ENCODE assay signal across 8 cellular contexts in genomic region chr15:75650908-75651809, GRCh38. TPM values are rescaled to one million over a fixed set of nuclear protein-coding genes. Genes with fewer than 3 reads are reported as not detected.
A peak's percentile ranks its signal among the peaks of the same experiment; 100 is the strongest.
DNase-seq lines count a peak whose midpoint lies in the region; ATAC-seq and TF ChIP-seq lines count a peak whose summit lies in the region.

No MANE protein-coding gene starts in this region.

- no peak for DNase-seq in AG09309 (ENCODE audit: low read depth)
- peak; percentile 82 for DNase-seq in NB4 (ENCODE audit: low read depth)
- DNase-seq in effector memory CD8-positive, alpha-beta T cell, result no peak
- no peak for DNase-seq in activated CD8-positive, alpha-beta memory T cell treated with anti-CD3 and anti-CD28 coated beads, Interleukin-2, amount 50 U/mL, for 4 hours
- no peak for DNase-seq in iPS-NIHi7 (ENCODE audit: extremely low spot score)
- DNase-seq in sciatic nerve (ENCODE audit: low spot score), result no peak

- no peaks in the 10 kb centered on the region for H3K27me3 ChIP-seq in muscle layer of duodenum (ENCODE audit: low read depth, low read length)

- peak; percentile 27 for TF ChIP-seq POLR2A in NB4 (IDR thresholded peaks at IDR 0.05; ENCODE audit: extremely low read depth, insufficient read length)

- no peaks in the 10 kb centered on the region for H3K9me3 ChIP-seq in muscle layer of duodenum (ENCODE audit: control insufficient read depth in 1 of 2, low read length in 2 of 2)

- TF ChIP-seq CTCF in AG09309 (IDR thresholded peaks at IDR 0.05; ENCODE audit: control insufficient read depth, insufficient read depth, low read depth, low read length, missing control alignments) (no peak), NB4 (IDR thresholded peaks at IDR 0.05; ENCODE audit: low read depth, low read length) (no peak)

- no peaks in the 10 kb centered on the region for H3K27me3 Mint-ChIP-seq in effector memory CD8-positive, alpha-beta T cell

- ATAC-seq in effector memory CD8-positive, alpha-beta T cell (replicated peaks), result no peak
- ATAC-seq in GM19324 (IDR thresholded peaks at IDR 0.05; ENCODE audit: low FRiP score, unreplicated experiment) (no peak), sciatic nerve (no peak)

- peaks cover 26 to 49% of the 10 kb centered on the region in 2 donors for H3K4me1 Mint-ChIP-seq in effector memory CD8-positive, alpha-beta T cell (ENCODE audit: low read depth in 2 of 2)

- H3K4me1 ChIP-seq in muscle layer of duodenum (ENCODE audit: control insufficient read depth in 1 of 2, insufficient read depth in 2 of 2, low read length in 2 of 2), result peaks cover 34 to 67% of the 10 kb centered on the region in 2 donors

- H3K36me3 ChIP-seq in muscle layer of duodenum (ENCODE audit: control insufficient read depth in 1 of 2, insufficient read depth in 2 of 2, low read length in 2 of 2), result peaks cover 3 to 5% of the 10 kb centered on the region in 2 donors

- intact Hi-C loops in sciatic nerve (cut with DNase I), result no loop called here

- H3K36me3 Mint-ChIP-seq in effector memory CD8-positive, alpha-beta T cell (ENCODE audit: insufficient read depth), result no peaks in the 10 kb centered on the region

- peak overlapping the region; percentile 76 to 79 for H3K27ac Mint-ChIP-seq in effector memory CD8-positive, alpha-beta T cell

- H3K4me3 Mint-ChIP-seq in effector memory CD8-positive, alpha-beta T cell, result peak overlapping the region in 1 of 2 donors; percentile 9

- no peaks in the 10 kb centered on the region for H3K9me3 Mint-ChIP-seq in effector memory CD8-positive, alpha-beta T cell

- H3K4me3 ChIP-seq in AG09309 (ENCODE audit: control insufficient read depth, low read depth, low read length) (peak overlapping the region; percentile 78), NB4 (ENCODE audit: low read depth, low read length) (peak overlapping the region; percentile 41), muscle layer of duodenum (ENCODE audit: low read depth in 1 of 2, low read length in 2 of 2) (peak overlapping the region; percentile 88 to 89)

- peak overlapping the region; percentile 74 for H3K27ac ChIP-seq in muscle layer of duodenum (ENCODE audit: low read length)

RNA-seq across cellular contexts. Expression of gene SNX33, which starts 3.4 kb away (rescaled TPM):
- 33.2 TPM for total RNA-seq in sciatic nerve

RNA-seq across cellular contexts. Expression of gene IMP3, which starts 11.1 kb away (rescaled TPM):
- 47.2 TPM for total RNA-seq in sciatic nerve

RNA-seq across cellular contexts. Expression of gene SNUPN, which starts 25.6 kb away (rescaled TPM):
- 23.7 TPM for total RNA-seq in sciatic nerve
